22 cellular contexts compared by ENCODE assay signal in genomic region chr2:168152902-168153301, GRCh38.
DNase-seq lines count a peak whose midpoint lies in the region; ATAC-seq, FAIRE-seq and TF ChIP-seq lines count a peak whose summit lies in the region.
"Had no signal": no experiment of that assay in that cellular context is flagged by ENCODE, and none has a peak within 500 bp of the region (broad histone marks: within the 10 kb centered on the region; RNA-seq: fewer than 3 reads in every experiment).

No MANE protein-coding gene starts in this region.

- no TSS peak for BruUV-seq in HepG2 (replicated peaks; lab: Mats Ljungman, UMichigan)

- in situ Hi-C loops in HepG2 (cut with HindIII; ENCODE audit: extremely low pct_ligation_motif_present, low pct_unique_long_range_greater_than_20kb), result loop anchor here (5.0 kb wide), 1 partner anchor 94 kb away; the partner anchor contains the start of gene STK39

- peak in 1 of 2 experiments; percentile 62; a peak in 2 of 4 replicates for TF ChIP-seq EP300 in HepG2 (IDR thresholded peaks at IDR 0.05; ENCODE audit: low read depth in 2 of 2, low read length in 2 of 2)
- no peak for TF ChIP-seq EP300 in HepG2 (CRISPR knock-in tag; IDR thresholded peaks at IDR 0.05; ENCODE audit: borderline replicate concordance)

- H3K9ac ChIP-seq in HepG2 (ENCODE audit: insufficient read depth, low read depth, low read length), result no peak overlapping the region

- H3K27me3 ChIP-seq in HepG2 (ENCODE audit: control insufficient read depth in 1 of 2, insufficient read depth in 2 of 2, low read length in 2 of 2) (no peaks in the 10 kb centered on the region), right lobe of liver (no peaks in the 10 kb centered on the region)
- H3K27me3 ChIP-seq: SJCRH30 had no signal

- peaks cover 1 to 29% of the 10 kb centered on the region in 2 experiments; a peak in 3 of 5 replicates for H3K36me3 ChIP-seq in HepG2 (replicated peaks in 1 of 2; ENCODE audit: control insufficient read depth in 1 of 2, insufficient read depth in 2 of 2, low read length in 2 of 2)
- H3K36me3 ChIP-seq in right lobe of liver, result no peaks in the 10 kb centered on the region
- H3K36me3 ChIP-seq: SJCRH30 had no signal

- no peaks in the 10 kb centered on the region for H4K20me1 ChIP-seq in HepG2 (ENCODE audit: insufficient read depth, low read length)

- no peaks in the 10 kb centered on the region for H3K79me2 ChIP-seq in HepG2 (ENCODE audit: insufficient read depth, low read length)

- H3K9me3 ChIP-seq in HepG2 (ENCODE audit: low read length) (no peaks in the 10 kb centered on the region), right lobe of liver (no peaks in the 10 kb centered on the region)
- H3K9me3 ChIP-seq: Caco-2, SJCRH30 had no signal

- ATAC-seq in HepG2 (no peak), right lobe of liver (no peak), left lobe of liver (no peak)
- ATAC-seq: GM12878, Right ventricle myocardium inferior had no signal

- intact Hi-C loops in HepG2 (cut with micrococcal nuclease; ENCODE audit: unreplicated experiment) (no loop called here), right lobe of liver (cut with DNase I) (no loop called here)

- DNase-seq in HepG2 (ENCODE audit: low spot score) (peak; percentile 75), right lobe of liver (no peak), amniotic epithelial cell (ENCODE audit: low read depth) (peak; percentile 61), left lobe of liver (ENCODE audit: low spot score) (no peak), DMS79 treated with DMSO at 0.1 percent for 48 hours (lab: John Stamatoyannopoulos, UW) (no peak)
- DNase-seq in T-helper 2 cell treated with Interferon-gamma antibody and Interleukin-4, amounts not matched to agents 5 μg/mL and 100 μg/mL, for 36 hours (ENCODE audit: low spot score), result no peak
- DNase-seq: C1 segment of cervical spinal cord; Caco-2; CD4-positive, alpha-beta memory T cell; EL; GDM1; Karpas-422; NCI-H1092 treated with DMSO at 0.1 percent for 48 hours; NCI-H1436; NCI-H187; NCI-H2081 treated with DMSO at 0.1 percent for 48 hours; PC-9 had no signal

- CTCF ChIA-PET in HepG2 (lab: Yijun Ruan, JAX; ENCODE audit: low intra/inter-chr PET ratio, low total read pairs), result no interaction called here

- peaks cover 35% of the 10 kb centered on the region for H3K36me3 Mint-ChIP-seq in nephron (ENCODE audit: low read depth)
- peaks cover 31% of the 10 kb centered on the region for H3K36me3 Mint-ChIP-seq in T-helper 2 cell treated with Interferon-gamma antibody and Interleukin-4, amounts not matched to agents 5 μg/mL and 100 μg/mL, for 36 hours (ENCODE audit: low read depth)

- H3K4me2 ChIP-seq in HepG2 (ENCODE audit: low read depth, low read length), result no peak overlapping the region
- H3K4me2 ChIP-seq: PC-9 had no signal

- H3K27me3 Mint-ChIP-seq in nephron (ENCODE audit: low read depth), result no peaks in the 10 kb centered on the region
- H3K27me3 Mint-ChIP-seq in T-helper 2 cell treated with Interferon-gamma antibody and Interleukin-4, amounts not matched to agents 5 μg/mL and 100 μg/mL, for 36 hours (ENCODE audit: low read depth), result no peaks in the 10 kb centered on the region
- H3K27me3 Mint-ChIP-seq: CD4-positive, alpha-beta memory T cell had no signal

- TF ChIP-seq POLR2A in HepG2 (IDR thresholded peaks at IDR 0.05; ENCODE audit: insufficient read depth in 1 of 2, low read depth in 2 of 2, low read length in 2 of 2), result no peak
- no peak for TF ChIP-seq POLR2A in right lobe of liver (IDR thresholded peaks at IDR 0.05)

- TF ChIP-seq CTCF in HepG2 (CRISPR knock-in tag; IDR thresholded peaks at IDR 0.05), result no peak
- no peak for TF ChIP-seq CTCF in right lobe of liver (IDR thresholded peaks at IDR 0.05)
- no peak for TF ChIP-seq CTCF in nephron (IDR thresholded peaks at IDR 0.05; ENCODE audit: unreplicated experiment in 3 of 3)

- H3K4me1 ChIP-seq in HepG2 (ENCODE audit: insufficient read depth, low read length) (peaks cover 73% of the 10 kb centered on the region), right lobe of liver (peaks cover 0 to 10% (median 0%) of the 10 kb centered on the region in 4 donors)

- H3K4me1 Mint-ChIP-seq in nephron, result peaks cover 70% of the 10 kb centered on the region
- peaks cover 24% of the 10 kb centered on the region for H3K4me1 Mint-ChIP-seq in T-helper 2 cell treated with Interferon-gamma antibody and Interleukin-4, amounts not matched to agents 5 μg/mL and 100 μg/mL, for 36 hours (ENCODE audit: low read depth)

- no peaks in the 10 kb centered on the region for H3K9me3 Mint-ChIP-seq in nephron
- no peaks in the 10 kb centered on the region for H3K9me3 Mint-ChIP-seq in T-helper 2 cell treated with Interferon-gamma antibody and Interleukin-4, amounts not matched to agents 5 μg/mL and 100 μg/mL, for 36 hours
- H3K9me3 Mint-ChIP-seq: CD4-positive, alpha-beta memory T cell had no signal

- H2AFZ ChIP-seq in HepG2 (ENCODE audit: low read length), result no peak overlapping the region
- H2AFZ ChIP-seq: PC-9 had no signal

- no peak overlapping the region for H3K4me3 ChIP-seq in HepG2 (replicated peaks in 1 of 3; ENCODE audit: insufficient read depth in 1 of 3, low read depth in 2 of 3, low read length in 3 of 3)
- no peak overlapping the region for H3K4me3 ChIP-seq in right lobe of liver
- H3K4me3 ChIP-seq: GM12878, PC-9, SJCRH30 had no signal

- H3K27ac ChIP-seq in HepG2 (ENCODE audit: extremely low read length, insufficient read depth, low read length) (peak overlapping the region; percentile 49), right lobe of liver (no peak overlapping the region)
- H3K27ac ChIP-seq: PC-9, SJCRH30 had no signal

- no peak overlapping the region for H3K4me3 Mint-ChIP-seq in nephron
- no peak overlapping the region for H3K4me3 Mint-ChIP-seq in T-helper 2 cell treated with Interferon-gamma antibody and Interleukin-4, amounts not matched to agents 5 μg/mL and 100 μg/mL, for 36 hours
- H3K4me3 Mint-ChIP-seq: CD4-positive, alpha-beta memory T cell had no signal

- POLR2A ChIA-PET in HepG2 (lab: Yijun Ruan, JAX), result interaction anchor here (0.7 kb wide), 1 partner anchor 10 kb away, joined by 3 read pairs; no protein-coding TSS in a partner anchor

- no peak for FAIRE-seq in HepG2 (lab: Jason Lieb, UNC)
- FAIRE-seq: A204.1, GM12878 had no signal

- TF ChIP-seq RAD21 in HepG2 (CRISPR knock-in tag; IDR thresholded peaks at IDR 0.05), result no peak

- peak overlapping the region; percentile 3 to 41 (median 8) for H3K27ac Mint-ChIP-seq in nephron
- no peak overlapping the region for H3K27ac Mint-ChIP-seq in T-helper 2 cell treated with Interferon-gamma antibody and Interleukin-4, amounts not matched to agents 5 μg/mL and 100 μg/mL, for 36 hours

TF ChIP-seq in HepG2, 621 proteins besides CTCF, POLR2A, EP300 and RAD21 (continues in another document):
- TF ChIP-seq ZNF251 (CRISPR knock-in tag; IDR thresholded peaks at IDR 0.05) (no peak), ZSCAN12 (CRISPR knock-in tag; IDR thresholded peaks at IDR 0.05) (no peak), ZEB1 (IDR thresholded peaks at IDR 0.05; ENCODE audit: insufficient replicate concordance, low read depth) (no peak), ZBTB7A (CRISPR knock-in tag; IDR thresholded peaks at IDR 0.05) (no peak), TGIF2 (CRISPR knock-in tag; IDR thresholded peaks at IDR 0.05) (no peak), ZNF331 (CRISPR knock-in tag; IDR thresholded peaks at IDR 0.05) (no peak), SOX6 (IDR thresholded peaks at IDR 0.05) (no peak), SOX6 (CRISPR knock-in tag; IDR thresholded peaks at IDR 0.05) (peak; percentile 48; the same call in 1 of the 2 replicates), TCF7L2 (IDR thresholded peaks at IDR 0.05; ENCODE audit: low read depth, low read length) (peak; percentile 51; the same call in 1 of the 2 replicates), EED (CRISPR knock-in tag; IDR thresholded peaks at IDR 0.05) (no peak), HMG20A (CRISPR knock-in tag; IDR thresholded peaks at IDR 0.05; ENCODE audit: borderline replicate concordance) (0 out of 2 replicates have a peak, but pooled peaks have one; percentile 50), KLF16 (CRISPR knock-in tag; IDR thresholded peaks at IDR 0.05) (0 out of 4 replicates have a peak, but pooled peaks of 1 of the 2 experiments have one; percentile 34), KDM5B (CRISPR knock-in tag; IDR thresholded peaks at IDR 0.05; ENCODE audit: borderline replicate concordance) (no peak), ZNF230 (CRISPR knock-in tag; IDR thresholded peaks at IDR 0.05) (no peak), MTA1 (CRISPR knock-in tag; IDR thresholded peaks at IDR 0.05; ENCODE audit: borderline replicate concordance) (no peak), CREM (IDR thresholded peaks at IDR 0.05) (peak; percentile 30; the same call in 1 of the 2 replicates), CREM (CRISPR knock-in tag; IDR thresholded peaks at IDR 0.05) (no peak), SUZ12 (IDR thresholded peaks at IDR 0.05; ENCODE audit: low read depth, low read length) (no peak), AKAP8 (CRISPR knock-in tag; IDR thresholded peaks at IDR 0.05) (no peak), TCF7 (IDR thresholded peaks at IDR 0.05; ENCODE audit: low read depth) (peak; percentile 22; the same call in 1 of the 2 replicates), CEBPG (CRISPR knock-in tag; IDR thresholded peaks at IDR 0.05) (peak; percentile 45), ZBTB3 (CRISPR knock-in tag; IDR thresholded peaks at IDR 0.05; ENCODE audit: borderline replicate concordance, low read depth) (no peak), MLLT10 (CRISPR knock-in tag; IDR thresholded peaks at IDR 0.05) (no peak)

Comparison
In these comparisons a context has a peak if more than half of its experiments do, and no peak if none do; other contexts are left out.
1. DNase-seq: peak in HepG2 (single experiment) and amniotic epithelial cell (single experiment); none in right lobe of liver (0 of 3), left lobe of liver (single experiment), T-helper 2 cell treated with Interferon-gamma antibody and Interleukin-4, amounts not matched to agents 5 μg/mL and 100 μg/mL, for 36 hours (single experiment) and DMS79 treated with DMSO at 0.1 percent for 48 hours (single experiment).